In genomic region chrX:71301195-71301924, GRCh38 we compare ENCODE assay signal across 8 cellular contexts. TPM values are rescaled to one million over a fixed set of nuclear protein-coding genes. Genes with fewer than 3 reads are reported as not detected.
A peak's percentile ranks its signal among the peaks of the same experiment; 100 is the strongest.
DNase-seq lines count a peak whose midpoint lies in the region; ATAC-seq and TF ChIP-seq lines count a peak whose summit lies in the region.

TSS of gene ITGB1BP2 (plus strand) at chrX:71301750. CDS start at chrX:71301807, 57 bp downstream.

- no peaks in the 10 kb centered on the region for H3K36me3 Mint-ChIP-seq in natural killer cell

- H3K27me3 Mint-ChIP-seq in natural killer cell (ENCODE audit: low read depth in 2 of 2): no peaks in the 10 kb centered on the region

- H3K9me3 Mint-ChIP-seq in natural killer cell: no peaks in the 10 kb centered on the region

- ATAC-seq in natural killer cell: no peak
- no peak for ATAC-seq in GM21723 (IDR thresholded peaks at IDR 0.05; ENCODE audit: unreplicated experiment)
- ATAC-seq in mucosa of descending colon: no peak

- H3K4me3 Mint-ChIP-seq in natural killer cell: no peak within 1 kb of the TSS

- peak; percentile 86 for DNase-seq in DMS 273 (lab: John Stamatoyannopoulos, UW; ENCODE audit: unreplicated experiment)
- peak; percentile 67 for DNase-seq in MV-4-11 (lab: John Stamatoyannopoulos, UW)
- DNase-seq in choroid plexus epithelial cell (ENCODE audit: low read depth): peak; percentile 56
- no peak for DNase-seq in natural killer cell
- no peak for DNase-seq in SW 1271 (lab: John Stamatoyannopoulos, UW)
- DNase-seq in germinal center (ENCODE audit: low spot score): no peak
- DNase-seq in mucosa of descending colon: no peak

- no peaks in the 10 kb centered on the region for H3K9me3 ChIP-seq in mucosa of descending colon

- no peaks in the 10 kb centered on the region for H3K4me1 ChIP-seq in mucosa of descending colon (ENCODE audit: low read depth)

- H3K36me3 ChIP-seq in mucosa of descending colon (ENCODE audit: low read depth): no peaks in the 10 kb centered on the region

- H3K4me3 ChIP-seq in choroid plexus epithelial cell (ENCODE audit: low read depth, low read length) (no peak within 1 kb of the TSS), mucosa of descending colon (no peak within 1 kb of the TSS)

- no peak for TF ChIP-seq CTCF in choroid plexus epithelial cell (conservative IDR thresholded peaks at IDR 0.05; ENCODE audit: low read depth, low read length)
- TF ChIP-seq CTCF in natural killer cell (IDR thresholded peaks at IDR 0.05): no peak
- no peak for TF ChIP-seq CTCF in mucosa of descending colon (IDR thresholded peaks at IDR 0.05)

- intact Hi-C loops in natural killer cell (cut with micrococcal nuclease) (no loop called here), mucosa of descending colon (cut with DNase I, micrococcal nuclease) (no loop called here)

- H3K27ac Mint-ChIP-seq in natural killer cell: peak within 1 kb of the TSS; percentile 45 to 74

- H3K4me1 Mint-ChIP-seq in natural killer cell: peaks cover 6 to 8% of the 10 kb centered on the region in 2 donors

RNA-seq across cellular contexts. Expression of gene ITGB1BP2, which starts in this region (rescaled TPM):
- 1 to 10 TPM; 2.2 to 3.0 (median 2.4) TPM for total RNA-seq in natural killer cell
- 1 to 10 TPM; 1.3 to 5.9 (median 1.6) TPM for total RNA-seq in mucosa of descending colon

Comparison
In these comparisons a context has a peak if more than half of its experiments do, and no peak if none do; other contexts are left out.
1. DNase-seq: peak in DMS 273 (single experiment), MV-4-11 (single experiment) and choroid plexus epithelial cell (single experiment); none in natural killer cell (single experiment), SW 1271 (0 of 2), germinal center (single experiment) and mucosa of descending colon (0 of 3).